In genomic region chr9:95088421-95089161, GRCh38 we compare ENCODE assay signal across 13 cellular contexts.
DNase-seq lines count a peak whose midpoint lies in the region; ATAC-seq, FAIRE-seq and TF ChIP-seq lines count a peak whose summit lies in the region.
"Had no signal": no experiment of that assay in that cellular context is flagged by ENCODE, and none has a peak within 500 bp of the region (broad histone marks: within the 10 kb centered on the region; RNA-seq: fewer than 3 reads in every experiment).

No MANE protein-coding gene starts in this region.

- no peak for FAIRE-seq in GM12891 (lab: Jason Lieb, UNC)

- no peaks in the 10 kb centered on the region for H3K27me3 ChIP-seq in BLaER1
- H3K27me3 ChIP-seq in SJCRH30: no peaks in the 10 kb centered on the region
- no peaks in the 10 kb centered on the region for H3K27me3 ChIP-seq in hepatocyte
- H3K27me3 ChIP-seq: MG63 had no signal

- no peak overlapping the region for H2AFZ ChIP-seq in hepatocyte

- H3K9ac ChIP-seq in BLaER1: no peak overlapping the region

- H3K36me3 ChIP-seq in BLaER1: peaks cover 27% of the 10 kb centered on the region
- H3K36me3 ChIP-seq in SJCRH30: peaks cover 30% of the 10 kb centered on the region
- H3K36me3 ChIP-seq in hepatocyte (replicated peaks; ENCODE audit: insufficient read depth, low read depth): peaks cover 3% of the 10 kb centered on the region

- no peak for TF ChIP-seq CTCF in hepatocyte (IDR thresholded peaks at IDR 0.05; ENCODE audit: poor library complexity)

- H3K9me3 ChIP-seq in BLaER1 (no peaks in the 10 kb centered on the region), SJCRH30 (replicated peaks) (no peaks in the 10 kb centered on the region), hepatocyte (ENCODE audit: low read depth) (no peaks in the 10 kb centered on the region)
- H3K9me3 ChIP-seq: MG63 had no signal

- no peak for ATAC-seq in sciatic nerve
- ATAC-seq: effector memory CD8-positive, alpha-beta T cell had no signal

- intact Hi-C loops in sciatic nerve (cut with DNase I): no loop called here

- peak in 1 of 2 experiments; percentile 51 for DNase-seq in SJCRH30
- no peak for DNase-seq in hepatocyte (ENCODE audit: low spot score)
- peak; percentile 57 for DNase-seq in sciatic nerve (ENCODE audit: low spot score)
- DNase-seq in NCI-H1436 treated with DMSO at 0.1 percent for 48 hours (lab: John Stamatoyannopoulos, UW): no peak
- no peak for DNase-seq in MV-4-11 (lab: John Stamatoyannopoulos, UW)
- DNase-seq in NCI-H146 (lab: John Stamatoyannopoulos, UW): no peak
- no peak for DNase-seq in GM12891 (ENCODE audit: insufficient read length, low spot score)
- DNase-seq: activated naive CD8-positive, alpha-beta T cell treated with anti-CD3 and anti-CD28 coated beads, Interleukin-2, amount 10 ng/mL, durations not matched to agents 7 days and 5 days; effector memory CD8-positive, alpha-beta T cell; GDM1; stimulated activated CD8-positive, alpha-beta memory T cell treated with anti-CD3 and anti-CD28 coated beads, Interleukin-4, amount 100 ng/mL, for 48 hours had no signal

- H3K4me2 ChIP-seq in BLaER1: peak overlapping the region; percentile 93
- no peak overlapping the region for H3K4me2 ChIP-seq in hepatocyte

- no peak overlapping the region for H3K27ac ChIP-seq in BLaER1
- peak overlapping the region; percentile 97; the same call in 1 of the 2 replicates for H3K27ac ChIP-seq in SJCRH30
- peak overlapping the region; percentile 94 for H3K27ac ChIP-seq in hepatocyte

- H3K9me2 ChIP-seq in hepatocyte (replicated peaks; ENCODE audit: insufficient read depth): no peaks in the 10 kb centered on the region

- TF ChIP-seq POLR2A in GM12891 (IDR thresholded peaks at IDR 0.05; ENCODE audit: low read depth, low read length): no peak

- peaks cover 69% of the 10 kb centered on the region for H3K4me1 ChIP-seq in BLaER1
- H3K4me1 ChIP-seq in SJCRH30: peaks cover 75% of the 10 kb centered on the region
- peaks cover 39% of the 10 kb centered on the region for H3K4me1 ChIP-seq in hepatocyte (ENCODE audit: insufficient read depth)

- peaks cover 74% of the 10 kb centered on the region for H3K79me2 ChIP-seq in hepatocyte

- H3K4me3 ChIP-seq in BLaER1: no peak overlapping the region
- no peak overlapping the region for H3K4me3 ChIP-seq in SJCRH30
- no peak overlapping the region for H3K4me3 ChIP-seq in hepatocyte
- H3K4me3 ChIP-seq: MG63 had no signal

- H4K20me1 ChIP-seq in BLaER1 (peaks cover 17% of the 10 kb centered on the region), hepatocyte (ENCODE audit: insufficient read depth, poor library complexity, severe bottlenecking) (peaks cover 8% of the 10 kb centered on the region)

- 90% methylated on average over 24 of the region's 26 CpGs for WGBS in hepatocyte (ENCODE audit: low lambda C conversion rate, missing lambda C conversion rate)

TF ChIP-seq in GM12891, 5 proteins besides CTCF, POLR2A, EP300 and RAD21:
- no peak for TF ChIP-seq PAX5 (IDR thresholded peaks at IDR 0.05; ENCODE audit: insufficient read depth, low read length, severe bottlenecking)
TF ChIP-seq in GM12891: peak in this region for 0.
